Comparison of ENCODE assay signal across 20 cellular contexts in genomic region chr12:27316947-27317346, GRCh38. TPM values are rescaled to one million over a fixed set of nuclear protein-coding genes. Genes with fewer than 3 reads are reported as not detected.
DNase-seq lines count a peak whose midpoint lies in the region; ATAC-seq and TF ChIP-seq lines count a peak whose summit lies in the region.
"Had no signal": no experiment of that assay in that cellular context is flagged by ENCODE, and none has a peak within 500 bp of the region (broad histone marks: within the 10 kb centered on the region; RNA-seq: fewer than 3 reads in every experiment).

No MANE protein-coding gene starts in this region.

- CTCF ChIA-PET in mammary epithelial cell (lab: Charles Lee; ENCODE audit: low non-redundant PET), result no interaction called here

- H4K20me1 ChIP-seq in mammary epithelial cell (ENCODE audit: insufficient read depth, low read length), result no peaks in the 10 kb centered on the region
- H4K20me1 ChIP-seq: BLaER1 treated with 17β-estradiol and CSF1 and Interleukin-3, amounts not matched to agents 10 nM and 100 nM had no signal

- H3K4me1 Mint-ChIP-seq in progenitor cell of endocrine pancreas (ENCODE audit: low read depth), result peaks cover 12% of the 10 kb centered on the region
- H3K4me1 Mint-ChIP-seq: CD14-positive monocyte; CD8-positive, alpha-beta memory T cell had no signal

- dilution Hi-C loops in mammary epithelial cell (cut with HindIII; ENCODE audit: low sequenced_read_pairs), result no loop called here

- peak overlapping the region; percentile 45 for H3K27ac Mint-ChIP-seq in progenitor cell of endocrine pancreas
- H3K27ac Mint-ChIP-seq: CD14-positive monocyte; CD4-positive, alpha-beta T cell had no signal

- H3K4me1 ChIP-seq in mammary epithelial cell (ENCODE audit: insufficient read depth, low read length), result peaks cover 11% of the 10 kb centered on the region
- H3K4me1 ChIP-seq in gastroesophageal sphincter, result peaks cover 0 to 12% (median 0%) of the 10 kb centered on the region in 3 donors
- H3K4me1 ChIP-seq: BE2C; BLaER1 treated with 17β-estradiol and CSF1 and Interleukin-3, amounts not matched to agents 10 nM and 100 nM had no signal

- H3K4me3 ChIP-seq in mammary epithelial cell (replicated peaks in 1 of 3; ENCODE audit: insufficient read depth in 1 of 3, low read depth in 2 of 3, low read length in 3 of 3), result no peak overlapping the region
- no peak overlapping the region for H3K4me3 ChIP-seq in gastroesophageal sphincter
- H3K4me3 ChIP-seq: A549; BLaER1 treated with 17β-estradiol and CSF1 and Interleukin-3, amounts not matched to agents 10 nM and 100 nM; GM23248 had no signal

- intact Hi-C loops in mammary epithelial cell (cut with micrococcal nuclease), result loop anchor here (5.0 kb wide), 1 partner anchor 65 kb away; no protein-coding TSS in a partner anchor

- no peak for TF ChIP-seq POLR2A in gastroesophageal sphincter (IDR thresholded peaks at IDR 0.05)

- BruUV-seq in mammary epithelial cell (replicated peaks; lab: Mats Ljungman, UMichigan), result no TSS peak

- DNase-seq in DMS53 treated with DMSO at 0.1 percent for 48 hours (lab: John Stamatoyannopoulos, UW; ENCODE audit: unreplicated experiment), result peak; percentile 66
- DNase-seq in NCI-H69 (lab: John Stamatoyannopoulos, UW), result peak; percentile 3
- DNase-seq in progenitor cell of endocrine pancreas (ENCODE audit: low spot score, unreplicated experiment), result no peak
- no peak for DNase-seq in mammary epithelial cell
- no peak for DNase-seq in kidney glomerular epithelial cell (lab: John Stamatoyannopoulos, UW)
- DNase-seq: 8988T; ACHN; AML-193; BE2C; CD4-positive, alpha-beta T cell; CD8-positive, alpha-beta memory T cell; DMS 273 treated with DMSO at 0.1 percent for 48 hours; DND-41; GM23248; H7; HCEC 1CT had no signal

- H3K36me3 Mint-ChIP-seq in progenitor cell of endocrine pancreas (ENCODE audit: insufficient read depth), result peaks cover 41% of the 10 kb centered on the region

- H3K27me3 ChIP-seq in mammary epithelial cell (ENCODE audit: insufficient read depth, low read length), result no peaks in the 10 kb centered on the region
- H3K27me3 ChIP-seq in gastroesophageal sphincter, result no peaks in the 10 kb centered on the region
- H3K27me3 ChIP-seq: BE2C; BLaER1 treated with 17β-estradiol and CSF1 and Interleukin-3, amounts not matched to agents 10 nM and 100 nM had no signal

- no peak overlapping the region for H2AFZ ChIP-seq in mammary epithelial cell (ENCODE audit: low read depth, low read length)
- H2AFZ ChIP-seq: GM23248 had no signal

- TF ChIP-seq CTCF in progenitor cell of endocrine pancreas (IDR thresholded peaks at IDR 0.05; ENCODE audit: unreplicated experiment) (no peak), mammary epithelial cell (conservative IDR thresholded peaks at IDR 0.05 in 1 of 2, IDR thresholded peaks at IDR 0.05 in 1 of 2; ENCODE audit: extremely low read depth in 1 of 2, insufficient read depth in 1 of 2, low read depth in 1 of 2, low read length in 2 of 2) (no peak), gastroesophageal sphincter (IDR thresholded peaks at IDR 0.05) (no peak)

- WGBS in mammary epithelial cell (ENCODE audit: low coverage, missing lambda C conversion rate), result 95% methylated on average over 1 of the region's 1 CpG
- WGBS in gastroesophageal sphincter (ENCODE audit: low coverage in 1 of 2), 2 donors, result 68 to 87% methylated on average over 1 of the region's 1 CpG

- H3K4me2 ChIP-seq in mammary epithelial cell (ENCODE audit: insufficient read depth, low read depth, low read length), result no peak overlapping the region
- H3K4me2 ChIP-seq: A549; BLaER1 treated with 17β-estradiol and CSF1 and Interleukin-3, amounts not matched to agents 10 nM and 100 nM had no signal

- no peak for TF ChIP-seq EP300 in gastroesophageal sphincter (IDR thresholded peaks at IDR 0.05)

- in situ Hi-C loops in mammary epithelial cell (cut with MboI; ENCODE audit: low sequenced_read_pairs in 2 of 2), result no loop called here

- H3K79me2 ChIP-seq in mammary epithelial cell (ENCODE audit: insufficient read depth, low read length), result no peaks in the 10 kb centered on the region

- H3K27me3 Mint-ChIP-seq in progenitor cell of endocrine pancreas, result no peaks in the 10 kb centered on the region
- H3K27me3 Mint-ChIP-seq: CD4-positive, alpha-beta T cell; CD8-positive, alpha-beta memory T cell had no signal

- no peaks in the 10 kb centered on the region for H3K9me3 Mint-ChIP-seq in progenitor cell of endocrine pancreas (ENCODE audit: low read depth)
- H3K9me3 Mint-ChIP-seq: CD14-positive monocyte; CD4-positive, alpha-beta T cell; CD8-positive, alpha-beta memory T cell had no signal

- H3K9me3 ChIP-seq in mammary epithelial cell (replicated peaks; ENCODE audit: insufficient read depth, low read length), result no peaks in the 10 kb centered on the region
- H3K9me3 ChIP-seq in gastroesophageal sphincter, result no peaks in the 10 kb centered on the region
- H3K9me3 ChIP-seq: A549; BE2C; BLaER1 treated with 17β-estradiol and CSF1 and Interleukin-3, amounts not matched to agents 10 nM and 100 nM had no signal

- ATAC-seq in gastroesophageal sphincter, result no peak
- ATAC-seq: A549 had no signal

- no peak overlapping the region for H3K4me3 Mint-ChIP-seq in progenitor cell of endocrine pancreas (ENCODE audit: low read depth)
- H3K4me3 Mint-ChIP-seq: CD14-positive monocyte; CD4-positive, alpha-beta T cell; CD8-positive, alpha-beta memory T cell had no signal

- no peak overlapping the region for H3K9ac ChIP-seq in mammary epithelial cell (ENCODE audit: insufficient read depth, low read length)
- H3K9ac ChIP-seq: BLaER1 treated with 17β-estradiol and CSF1 and Interleukin-3, amounts not matched to agents 10 nM and 100 nM; GM23248 had no signal

- H3K36me3 ChIP-seq in mammary epithelial cell (ENCODE audit: insufficient read depth, low read length) (peaks cover 18% of the 10 kb centered on the region), gastroesophageal sphincter (peaks cover 4 to 99% of the 10 kb centered on the region in 2 donors)

- H3K27ac ChIP-seq in mammary epithelial cell (ENCODE audit: insufficient read depth, low read depth, low read length) (no peak overlapping the region), gastroesophageal sphincter (peak overlapping the region in 1 of 4 donors; percentile 3)
- H3K27ac ChIP-seq: A549; BLaER1 treated with 17β-estradiol and CSF1 and Interleukin-3, amounts not matched to agents 10 nM and 100 nM; GM23248 had no signal

RNA-seq across cellular contexts. Expression of gene BMAL2, which starts 15.7 kb away (rescaled TPM):
- total RNA-seq in progenitor cell of endocrine pancreas, result 26.0 and 28.8 TPM in 2 replicates
- total RNA-seq in mammary epithelial cell, result 10 to 100 TPM in 1 of 2 donors, 1 to 10 TPM in 1; 8.8 to 51.6 TPM
- polyA plus RNA-seq in mammary epithelial cell, result 12.7 TPM
- 21.8 TPM for polyA minus RNA-seq in mammary epithelial cell
- 1 to 10 TPM; 3.0 to 8.7 (median 6.0) TPM for total RNA-seq in gastroesophageal sphincter

Comparison
In these comparisons a context has a peak if more than half of its experiments do, and no peak if none do; other contexts are left out.
1. DNase-seq: peak in DMS53 treated with DMSO at 0.1 percent for 48 hours (single experiment) and NCI-H69 (single experiment); none in progenitor cell of endocrine pancreas (single experiment), mammary epithelial cell (single experiment) and kidney glomerular epithelial cell (single experiment).